15 cellular contexts compared by ENCODE assay signal in genomic region chr19:18910010-18910409, GRCh38. TPM values are rescaled to one million over a fixed set of nuclear protein-coding genes. Genes with fewer than 3 reads are reported as not detected.
DNase-seq lines count a peak whose midpoint lies in the region; ATAC-seq and TF ChIP-seq lines count a peak whose summit lies in the region.
"Had no signal": no experiment of that assay in that cellular context is flagged by ENCODE, and none has a peak within 500 bp of the region (broad histone marks: within the 10 kb centered on the region; RNA-seq: fewer than 3 reads in every experiment).

No MANE protein-coding gene starts in this region.

- ATAC-seq in HG02678 (IDR thresholded peaks at IDR 0.05; ENCODE audit: unreplicated experiment): no peak
- ATAC-seq: HCT116 had no signal

- peak overlapping the region; percentile 18 for H3K27ac Mint-ChIP-seq in endothelial cell (ENCODE audit: unreplicated experiment)
- H3K27ac Mint-ChIP-seq: H9 had no signal

- no peak for DNase-seq in caudate nucleus (lab: John Stamatoyannopoulos, UW)
- DNase-seq in endothelial cell (ENCODE audit: low spot score): no peak
- no peak for DNase-seq in stimulated activated CD4-positive, alpha-beta T cell treated with anti-CD3 and anti-CD28 coated beads, Interleukin-4, amount 100 ng/mL, for 24 hours
- no peak for DNase-seq in NCI-H2029 (lab: John Stamatoyannopoulos, UW)
- DNase-seq: Calu3; CD4-positive, alpha-beta memory T cell; COR-L47; DMS53; DMS79 treated with DMSO at 0.1 percent for 48 hours; GM23248; H9 had no signal

- H3K27ac ChIP-seq in caudate nucleus (ENCODE audit: low read depth, low read length): peak overlapping the region; percentile 62
- peak overlapping the region; percentile 55 for H3K27ac ChIP-seq in cingulate gyrus (ENCODE audit: low read depth, low read length)
- H3K27ac ChIP-seq: GM23248 had no signal

- no peaks in the 10 kb centered on the region for H3K4me1 Mint-ChIP-seq in endothelial cell (ENCODE audit: unreplicated experiment)
- H3K4me1 Mint-ChIP-seq: H9 had no signal

- peaks cover 12% of the 10 kb centered on the region for H3K36me3 Mint-ChIP-seq in endothelial cell (ENCODE audit: low read depth, unreplicated experiment)

- H3K4me3 Mint-ChIP-seq in endothelial cell (ENCODE audit: unreplicated experiment): peak overlapping the region; percentile 51
- H3K4me3 Mint-ChIP-seq: CD4-positive, alpha-beta memory T cell; H9 had no signal

- no peaks in the 10 kb centered on the region for H3K9me3 Mint-ChIP-seq in endothelial cell (ENCODE audit: unreplicated experiment)
- H3K9me3 Mint-ChIP-seq: CD4-positive, alpha-beta memory T cell; H9 had no signal

- TF ChIP-seq CTCF in endothelial cell (IDR thresholded peaks at IDR 0.05; ENCODE audit: unreplicated experiment): no peak

- H3K27me3 Mint-ChIP-seq in endothelial cell (ENCODE audit: unreplicated experiment): peaks cover 2% of the 10 kb centered on the region
- H3K27me3 Mint-ChIP-seq: CD4-positive, alpha-beta memory T cell had no signal

RNA-seq across cellular contexts. Expression of gene COPE, which starts 9.2 kb away (rescaled TPM):
- 213 TPM for total RNA-seq in endothelial cell (ENCODE audit: unreplicated experiment)

RNA-seq across cellular contexts. Expression of gene DDX49, which starts 9.5 kb away (rescaled TPM):
- total RNA-seq in endothelial cell (ENCODE audit: unreplicated experiment): 33.7 TPM

RNA-seq across cellular contexts. Expression of gene CERS1, which starts 14.1 kb away (rescaled TPM):
- total RNA-seq in endothelial cell (ENCODE audit: unreplicated experiment): 15.7 TPM
- total RNA-seq: CD4-positive, alpha-beta memory T cell; Daoy had no signal

RNA-seq across cellular contexts. Expression of gene HOMER3, which starts 31.0 kb away (rescaled TPM):
- total RNA-seq in endothelial cell (ENCODE audit: unreplicated experiment): 222 TPM
